1 cellular context compared by ENCODE assay signal in the genomic region with DNA sequence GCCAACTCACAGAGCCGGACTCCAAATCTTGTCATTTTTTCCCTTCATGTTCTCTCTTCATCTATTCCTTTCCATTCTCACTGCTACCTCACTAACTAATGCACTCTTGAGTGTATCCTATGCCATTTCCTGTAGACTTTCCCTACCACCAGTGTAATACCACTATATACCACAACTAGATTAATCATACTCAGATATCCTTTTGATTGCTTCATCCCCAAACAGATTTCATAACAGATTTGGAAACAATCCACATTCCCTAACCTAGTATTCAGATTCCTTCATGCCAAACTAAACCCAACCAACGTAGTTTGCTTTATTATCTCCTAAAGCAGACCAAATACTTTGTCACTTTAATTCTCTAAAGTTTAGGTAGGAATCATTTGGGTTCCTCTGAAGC.
TF ChIP-seq lines count a peak whose summit lies in the region.

No MANE protein-coding gene starts in this region.

TF ChIP-seq in WTC11, 78 proteins besides CTCF, POLR2A, EP300 and RAD21 (continued from another document):
- TF ChIP-seq, protein P1, sequence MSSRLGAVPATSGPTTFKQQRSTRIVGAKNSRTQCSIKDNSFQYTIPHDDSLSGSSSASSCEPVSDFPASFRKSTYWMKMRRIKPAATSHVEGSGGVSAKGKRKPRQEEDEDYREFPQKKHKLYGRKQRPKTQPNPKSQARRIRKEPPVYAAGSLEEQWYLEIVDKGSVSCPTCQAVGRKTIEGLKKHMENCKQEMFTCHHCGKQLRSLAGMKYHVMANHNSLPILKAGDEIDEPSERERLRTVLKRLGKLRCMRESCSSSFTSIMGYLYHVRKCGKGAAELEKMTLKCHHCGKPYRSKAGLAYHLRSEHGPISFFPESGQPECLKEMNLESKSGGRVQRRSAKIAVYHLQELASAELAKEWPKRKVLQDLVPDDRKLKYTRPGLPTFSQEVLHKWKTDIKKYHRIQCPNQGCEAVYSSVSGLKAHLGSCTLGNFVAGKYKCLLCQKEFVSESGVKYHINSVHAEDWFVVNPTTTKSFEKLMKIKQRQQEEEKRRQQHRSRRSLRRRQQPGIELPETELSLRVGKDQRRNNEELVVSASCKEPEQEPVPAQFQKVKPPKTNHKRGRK (CRISPR knock-in tag; IDR thresholded peaks at IDR 0.05; ENCODE audit: borderline replicate concordance): no peak
- no peak for TF ChIP-seq ZNF121 (CRISPR knock-in tag; IDR thresholded peaks at IDR 0.05)
- no peak for TF ChIP-seq GTF2I (CRISPR knock-in tag; conservative IDR thresholded peaks at IDR 0.05)
- TF ChIP-seq SP1 (CRISPR knock-in tag; conservative IDR thresholded peaks at IDR 0.05): no peak
- no peak for TF ChIP-seq CREB1 (CRISPR knock-in tag; IDR thresholded peaks at IDR 0.05)
- no peak for TF ChIP-seq NR1H2 (CRISPR knock-in tag; IDR thresholded peaks at IDR 0.05)
